In genomic region chr11:111602865-111603632, GRCh38 we compare ENCODE assay signal across 8 cellular contexts. TPM values are rescaled to one million over a fixed set of nuclear protein-coding genes. Genes with fewer than 3 reads are reported as not detected.
DNase-seq lines count a peak whose midpoint lies in the region; ATAC-seq, FAIRE-seq and TF ChIP-seq lines count a peak whose summit lies in the region.

No MANE protein-coding gene starts in this region.

- H3K4me3 ChIP-seq in HUES6 (ENCODE audit: low read depth, low read length): peak overlapping the region; percentile 83
- H3K4me3 ChIP-seq in endothelial cell of umbilical vein (replicated peaks in 1 of 3; ENCODE audit: insufficient read depth in 1 of 3, low read depth in 1 of 3, low read length in 3 of 3): peak overlapping the region; percentile 66 to 80 (median 67)
- peak overlapping the region; percentile 64 to 97 (median 85) for H3K4me3 ChIP-seq in thyroid gland (replicated peaks in 1 of 3)

- POLR2A ChIA-PET in endothelial cell of umbilical vein (lab: Charles Lee): interaction anchor here (0.7 kb wide), 1 partner anchor 145 kb away, joined by 5 read pairs; no protein-coding TSS in a partner anchor

- H3K79me2 ChIP-seq in endothelial cell of umbilical vein (ENCODE audit: control insufficient read depth, insufficient read depth, low read length): peaks cover 4% of the 10 kb centered on the region

- peaks cover 3% of the 10 kb centered on the region for H3K36me3 Mint-ChIP-seq in activated T-cell treated with anti-CD3 and anti-CD28 coated beads, Interleukin-2, amount 50 U/mL, for 24 hours (ENCODE audit: low read depth)
- peaks cover 2% of the 10 kb centered on the region for H3K36me3 Mint-ChIP-seq in T-helper 2 cell treated with Interferon-gamma antibody and Interleukin-4, amounts not matched to agents 5 μg/mL and 100 μg/mL, for 36 hours (ENCODE audit: low read depth)

- no peak for DNase-seq in activated T-cell treated with anti-CD3 and anti-CD28 coated beads, Interleukin-2, amount 50 U/mL, for 24 hours
- DNase-seq in activated T-cell treated with anti-CD3 and anti-CD28 coated beads, Interleukin-2, amount 50 U/mL, for 1 hour: no peak
- DNase-seq in T-helper 2 cell treated with Interferon-gamma antibody and Interleukin-4, amounts not matched to agents 5 μg/mL and 100 μg/mL, for 36 hours (ENCODE audit: low spot score): no peak
- DNase-seq in endothelial cell of umbilical vein (ENCODE audit: low read depth, low spot score): no peak
- peak; percentile 29 for DNase-seq in medulla oblongata (ENCODE audit: extremely low spot score)
- DNase-seq in thyroid gland: peak in 1 of 2 donors; percentile 53

- FAIRE-seq in endothelial cell of umbilical vein (lab: Jason Lieb, UNC): no peak

- TF ChIP-seq CTCF in endothelial cell of umbilical vein (IDR thresholded peaks at IDR 0.05; ENCODE audit: extremely low read depth in 1 of 2, insufficient read depth in 1 of 2, low read depth in 1 of 2, low read length in 2 of 2) (no peak), thyroid gland (IDR thresholded peaks at IDR 0.05) (no peak)

- 1 to 4% methylated on average over 5 to 24 of the region's 44 CpGs for WGBS in thyroid gland, 2 donors

- H3K27me3 ChIP-seq in HUES6 (ENCODE audit: control insufficient read depth, insufficient read depth, low read length): peaks cover 24% of the 10 kb centered on the region
- no peaks in the 10 kb centered on the region for H3K27me3 ChIP-seq in endothelial cell of umbilical vein (ENCODE audit: control insufficient read depth in 2 of 2, insufficient read depth in 2 of 2, low read length in 2 of 2)
- no peaks in the 10 kb centered on the region for H3K27me3 ChIP-seq in thyroid gland

- H3K4me1 ChIP-seq in HUES6 (ENCODE audit: control insufficient read depth, insufficient read depth, low read length) (peaks cover 17% of the 10 kb centered on the region; the same call in 1 of the 2 replicates), endothelial cell of umbilical vein (ENCODE audit: control insufficient read depth, extremely low read depth, insufficient read depth, low read length) (peaks cover 17% of the 10 kb centered on the region), thyroid gland (peaks cover 13 to 15% of the 10 kb centered on the region in 2 donors)

- intact Hi-C loops in endothelial cell of umbilical vein (cut with micrococcal nuclease) (loop anchor here (1.0 to 10.0 kb wide), 11 partner anchors 17 to 482 kb away; partner anchors contain the start of genes CFAP68, FDXACB1, PPP2R1B and SDHD), thyroid gland (cut with DNase I) (loop anchor here (5.0 kb wide), 2 partner anchors 174 to 234 kb away; no protein-coding TSS in a partner anchor)

- H3K4me2 ChIP-seq in endothelial cell of umbilical vein (ENCODE audit: insufficient read depth, low read length): peak overlapping the region; percentile 82

- dilution Hi-C loops in endothelial cell of umbilical vein (cut with MboI; ENCODE audit: extremely low pct_ligation_motif_present, low sequenced_read_pairs): no loop called here

- H3K36me3 ChIP-seq in HUES6 (ENCODE audit: control insufficient read depth, insufficient read depth, low read length) (no peaks in the 10 kb centered on the region), endothelial cell of umbilical vein (ENCODE audit: control insufficient read depth in 2 of 2, extremely low read depth in 1 of 2, insufficient read depth in 2 of 2, low read length in 2 of 2) (no peaks in the 10 kb centered on the region), thyroid gland (no peaks in the 10 kb centered on the region)

- H3K9me3 Mint-ChIP-seq in activated T-cell treated with anti-CD3 and anti-CD28 coated beads, Interleukin-2, amount 50 U/mL, for 24 hours: no peaks in the 10 kb centered on the region
- H3K9me3 Mint-ChIP-seq in T-helper 2 cell treated with Interferon-gamma antibody and Interleukin-4, amounts not matched to agents 5 μg/mL and 100 μg/mL, for 36 hours: no peaks in the 10 kb centered on the region

- no TSS peak for BruUV-seq in endothelial cell of umbilical vein (replicated peaks; lab: Mats Ljungman, UMichigan)

- H3K9me3 ChIP-seq in HUES6 (ENCODE audit: control insufficient read depth, insufficient read depth, low read depth, low read length) (no peaks in the 10 kb centered on the region), endothelial cell of umbilical vein (replicated peaks; ENCODE audit: control insufficient read depth, insufficient read depth, low read length) (no peaks in the 10 kb centered on the region), thyroid gland (no peaks in the 10 kb centered on the region)

- H3K9me1 ChIP-seq in endothelial cell of umbilical vein (replicated peaks; ENCODE audit: control insufficient read depth, extremely low read depth, insufficient read depth, low read length): no peaks in the 10 kb centered on the region

- TF ChIP-seq POLR2A in endothelial cell of umbilical vein (IDR thresholded peaks at IDR 0.05; ENCODE audit: low read depth, low read length): no peak
- TF ChIP-seq POLR2A in thyroid gland (IDR thresholded peaks at IDR 0.05): peak in 1 of 2 donors; percentile 20

- peaks cover 34% of the 10 kb centered on the region for H3K4me1 Mint-ChIP-seq in activated T-cell treated with anti-CD3 and anti-CD28 coated beads, Interleukin-2, amount 50 U/mL, for 24 hours (ENCODE audit: low read depth)
- peaks cover 26% of the 10 kb centered on the region for H3K4me1 Mint-ChIP-seq in T-helper 2 cell treated with Interferon-gamma antibody and Interleukin-4, amounts not matched to agents 5 μg/mL and 100 μg/mL, for 36 hours (ENCODE audit: low read depth)

- ATAC-seq in GM19463 (IDR thresholded peaks at IDR 0.05; ENCODE audit: unreplicated experiment): no peak

- H4K20me1 ChIP-seq in endothelial cell of umbilical vein (replicated peaks; ENCODE audit: control insufficient read depth, extremely low read depth, insufficient read depth, low read length): no peaks in the 10 kb centered on the region

- peak overlapping the region; percentile 95 for H2AFZ ChIP-seq in endothelial cell of umbilical vein (ENCODE audit: low read depth, low read length)

- no peaks in the 10 kb centered on the region for H3K27me3 Mint-ChIP-seq in activated T-cell treated with anti-CD3 and anti-CD28 coated beads, Interleukin-2, amount 50 U/mL, for 24 hours
- no peaks in the 10 kb centered on the region for H3K27me3 Mint-ChIP-seq in T-helper 2 cell treated with Interferon-gamma antibody and Interleukin-4, amounts not matched to agents 5 μg/mL and 100 μg/mL, for 36 hours (ENCODE audit: low read depth)

- peak overlapping the region; percentile 93 for H3K27ac Mint-ChIP-seq in activated T-cell treated with anti-CD3 and anti-CD28 coated beads, Interleukin-2, amount 50 U/mL, for 24 hours
- H3K27ac Mint-ChIP-seq in T-helper 2 cell treated with Interferon-gamma antibody and Interleukin-4, amounts not matched to agents 5 μg/mL and 100 μg/mL, for 36 hours: peak overlapping the region; percentile 92

- CTCF ChIA-PET in endothelial cell of umbilical vein (lab: Charles Lee): interaction anchor here (0.7 to 2.9 kb wide), 16 partner anchors 15 to 239 kb away, joined by 3 to 50 read pairs (median 4); partner anchors contain the start of gene PPP2R1B

- H3K9ac ChIP-seq in HUES6 (ENCODE audit: low read length): peak overlapping the region; percentile 89
- H3K9ac ChIP-seq in endothelial cell of umbilical vein (replicated peaks; ENCODE audit: extremely low read depth, insufficient read depth, low read length): peak overlapping the region; percentile 96

- H3K4me3 Mint-ChIP-seq in activated T-cell treated with anti-CD3 and anti-CD28 coated beads, Interleukin-2, amount 50 U/mL, for 24 hours: peak overlapping the region; percentile 86
- H3K4me3 Mint-ChIP-seq in T-helper 2 cell treated with Interferon-gamma antibody and Interleukin-4, amounts not matched to agents 5 μg/mL and 100 μg/mL, for 36 hours: peak overlapping the region; percentile 98

- H3K27ac ChIP-seq in HUES6 (ENCODE audit: low read depth, low read length) (peak overlapping the region; percentile 16; the same call in 1 of the 2 replicates), endothelial cell of umbilical vein (ENCODE audit: insufficient read depth, low read depth, low read length) (peak overlapping the region; percentile 92), thyroid gland (peak overlapping the region; percentile 98 to 100 (median 98))

TF ChIP-seq in endothelial cell of umbilical vein, 7 proteins besides CTCF, POLR2A, EP300 and RAD21:
- no peak for TF ChIP-seq MYC (IDR thresholded peaks at IDR 0.05; ENCODE audit: low read depth, low read length)
- no peak for TF ChIP-seq JUN (IDR thresholded peaks at IDR 0.05; ENCODE audit: borderline replicate concordance, insufficient read depth, insufficient read length, low read depth)
- no peak for TF ChIP-seq POLR2AphosphoS5 (IDR thresholded peaks at IDR 0.05; ENCODE audit: insufficient read depth, low read depth, low read length)
- no peak for TF ChIP-seq FOS (IDR thresholded peaks at IDR 0.05; ENCODE audit: borderline replicate concordance, insufficient read depth, low read length)

RNA-seq across cellular contexts. Expression of gene SIK2, which starts 0.8 kb away (rescaled TPM):
- total RNA-seq in endothelial cell of umbilical vein (11.7 and 14.6 TPM in 2 replicates), thyroid gland (10 to 100 TPM; 20.7 to 35.0 (median 26.8) TPM)
- 17.1 and 18.9 TPM in 2 replicates for polyA plus RNA-seq in endothelial cell of umbilical vein
- 10.3 and 12.6 TPM in 2 replicates for polyA plus RNA-seq in endothelial cell of umbilical vein (2011; cell fraction: cytosol; rRNA removed)
- 19.9 and 25.7 TPM in 2 replicates for polyA plus RNA-seq in endothelial cell of umbilical vein (2011; cell fraction: nucleus; rRNA removed)
- 9.1 and 9.2 TPM in 2 replicates for polyA plus RNA-seq in endothelial cell of umbilical vein (2012)
- polyA minus RNA-seq in endothelial cell of umbilical vein: 31.1 and 35.5 TPM in 2 replicates
- polyA minus RNA-seq in endothelial cell of umbilical vein (2011; cell fraction: cytosol; rRNA and poly(A)+ RNA removed): 6.7 TPM
- 12.6 and 13.1 TPM in 2 replicates for polyA minus RNA-seq in endothelial cell of umbilical vein (2011; cell fraction: nucleus; rRNA and poly(A)+ RNA removed)

Comparison
In these comparisons a context has a peak if more than half of its experiments do, and no peak if none do; other contexts are left out.
1. H3K27ac ChIP-seq: peak in every context shown above with its lines; median percentile 98 in thyroid gland; 92 in endothelial cell of umbilical vein; 16 in HUES6.